16 cellular contexts compared by ENCODE assay signal in genomic region chr7:4794591-4795350, GRCh38. TPM values are rescaled to one million over a fixed set of nuclear protein-coding genes. Genes with fewer than 3 reads are reported as not detected.
DNase-seq lines count a peak whose midpoint lies in the region; ATAC-seq, FAIRE-seq and TF ChIP-seq lines count a peak whose summit lies in the region.
"Had no signal": no experiment of that assay in that cellular context is flagged by ENCODE, and none has a peak within 500 bp of the region (broad histone marks: within the 10 kb centered on the region; RNA-seq: fewer than 3 reads in every experiment).

No MANE protein-coding gene starts in this region.

- H3K27me3 ChIP-seq in CD4-positive, alpha-beta T cell (ENCODE audit: control insufficient read depth, insufficient read depth, low read length), result no peaks in the 10 kb centered on the region
- H3K27me3 ChIP-seq in astrocyte (ENCODE audit: insufficient read depth, low read length) (no peaks in the 10 kb centered on the region), mesendoderm (ENCODE audit: insufficient read depth, low read length, poor library complexity) (no peaks in the 10 kb centered on the region)
- H3K27me3 ChIP-seq: heart left ventricle, ovary had no signal

- H3K36me3 ChIP-seq in astrocyte (ENCODE audit: insufficient read depth, low read length) (no peaks in the 10 kb centered on the region), mesendoderm (ENCODE audit: control insufficient read depth, insufficient read depth, low read length) (no peaks in the 10 kb centered on the region)
- H3K36me3 ChIP-seq: ovary had no signal

- peak overlapping the region; percentile 30 for H3K4me3 Mint-ChIP-seq in CD4-positive, alpha-beta T cell
- no peak overlapping the region for H3K4me3 Mint-ChIP-seq in astrocyte (ENCODE audit: unreplicated experiment)
- H3K4me3 Mint-ChIP-seq: activated CD8-positive, alpha-beta memory T cell treated with anti-CD3 and anti-CD28 coated beads, Interleukin-2, amount 10 ng/mL, durations not matched to agents 7 days and 5 days had no signal

- H3K4me3 ChIP-seq in astrocyte (ENCODE audit: insufficient read depth, low read depth, low read length), result no peak overlapping the region
- H3K4me3 ChIP-seq in mesendoderm (ENCODE audit: low read length), result no peak overlapping the region
- H3K4me3 ChIP-seq: heart left ventricle, ovary had no signal

- no peaks in the 10 kb centered on the region for H3K4me1 Mint-ChIP-seq in CD4-positive, alpha-beta T cell (ENCODE audit: low read depth)
- H3K4me1 Mint-ChIP-seq in astrocyte (ENCODE audit: low read depth, unreplicated experiment), result peaks cover 12% of the 10 kb centered on the region

- FAIRE-seq in astrocyte (lab: Jason Lieb, UNC), result no peak
- FAIRE-seq: GM18507 had no signal

- no CpG with 5 or more reads among the region's 24 CpGs for WGBS in mesendoderm (ENCODE audit: extremely low coverage, insufficient coverage, low lambda C conversion rate)

- no peak overlapping the region for H3K4ac ChIP-seq in mesendoderm (ENCODE audit: low read depth, low read length)

- no peak overlapping the region for H2AFZ ChIP-seq in astrocyte (ENCODE audit: low read depth, low read length)

- no peak overlapping the region for H2BK120ac ChIP-seq in mesendoderm (ENCODE audit: low read depth, low read length)

- H3K79me2 ChIP-seq in astrocyte (ENCODE audit: insufficient read depth, low read length) (no peaks in the 10 kb centered on the region), mesendoderm (ENCODE audit: control insufficient read depth, insufficient read depth, low read length) (no peaks in the 10 kb centered on the region)

- peaks cover 17% of the 10 kb centered on the region for H3K36me3 Mint-ChIP-seq in CD4-positive, alpha-beta T cell (ENCODE audit: low read depth)
- peaks cover 17% of the 10 kb centered on the region for H3K36me3 Mint-ChIP-seq in astrocyte (ENCODE audit: low read depth, unreplicated experiment)

- CTCF ChIA-PET in CD4-positive, alpha-beta T cell (lab: Charles Lee), result no interaction called here

- no peak overlapping the region for H3K27ac Mint-ChIP-seq in CD4-positive, alpha-beta T cell
- H3K27ac Mint-ChIP-seq in astrocyte (ENCODE audit: unreplicated experiment), result peak overlapping the region; percentile 90
- H3K27ac Mint-ChIP-seq: activated CD8-positive, alpha-beta memory T cell treated with anti-CD3 and anti-CD28 coated beads, Interleukin-2, amount 10 ng/mL, durations not matched to agents 7 days and 5 days had no signal

- no peak overlapping the region for H3K27ac ChIP-seq in CD4-positive, alpha-beta T cell (ENCODE audit: low read depth, low read length)
- H3K27ac ChIP-seq in astrocyte (ENCODE audit: low read depth, low read length), result peak overlapping the region; percentile 50
- H3K27ac ChIP-seq in mesendoderm (ENCODE audit: low read depth, low read length), result no peak overlapping the region
- H3K27ac ChIP-seq: heart left ventricle, ovary had no signal

- H3K79me1 ChIP-seq in mesendoderm (ENCODE audit: low read length), result no peaks in the 10 kb centered on the region

- intact Hi-C loops in CD4-positive, alpha-beta T cell (cut with DNase I, micrococcal nuclease), result no loop called here

- H2AK5ac ChIP-seq in mesendoderm (ENCODE audit: low read length), result no peak overlapping the region

- H4K8ac ChIP-seq in mesendoderm (ENCODE audit: low read depth, low read length), result no peak overlapping the region

- peaks cover 8% of the 10 kb centered on the region for H4K20me1 ChIP-seq in astrocyte (ENCODE audit: insufficient read depth, low read length)

- H3K9ac ChIP-seq in astrocyte (ENCODE audit: low read length) (peak overlapping the region; percentile 21), mesendoderm (ENCODE audit: low read length) (no peak overlapping the region)

- no peak for TF ChIP-seq CTCF in CD4-positive, alpha-beta T cell (IDR thresholded peaks at IDR 0.05)
- TF ChIP-seq CTCF in astrocyte (IDR thresholded peaks at IDR 0.05; ENCODE audit: insufficient read depth, low read depth, low read length), result no peak

- H3K27me3 Mint-ChIP-seq in CD4-positive, alpha-beta T cell, result no peaks in the 10 kb centered on the region
- peaks cover 2% of the 10 kb centered on the region for H3K27me3 Mint-ChIP-seq in astrocyte (ENCODE audit: low read depth, unreplicated experiment)
- H3K27me3 Mint-ChIP-seq: activated CD8-positive, alpha-beta memory T cell treated with anti-CD3 and anti-CD28 coated beads, Interleukin-2, amount 10 ng/mL, durations not matched to agents 7 days and 5 days had no signal

- H3K9me3 Mint-ChIP-seq in CD4-positive, alpha-beta T cell, result no peaks in the 10 kb centered on the region
- H3K9me3 Mint-ChIP-seq in astrocyte (ENCODE audit: unreplicated experiment), result no peaks in the 10 kb centered on the region

- no peak overlapping the region for H3K18ac ChIP-seq in mesendoderm (ENCODE audit: low read length)

- H3K9me3 ChIP-seq in CD4-positive, alpha-beta T cell (ENCODE audit: control insufficient read depth, low read length), result no peaks in the 10 kb centered on the region
- no peaks in the 10 kb centered on the region for H3K9me3 ChIP-seq in astrocyte (ENCODE audit: insufficient read depth, low read depth, low read length)
- H3K9me3 ChIP-seq: heart left ventricle, ovary had no signal

- POLR2A ChIA-PET in CD4-positive, alpha-beta T cell (lab: Charles Lee), result interaction anchor here (0.7 to 4.4 kb wide), 2 partner anchors 20 to 290 kb away, joined by 3 to 63 read pairs; partner anchors contain the start of gene AP5Z1

- no peak for ATAC-seq in CD4-positive, alpha-beta T cell (ENCODE audit: poor library complexity)
- ATAC-seq in esophagus mucosa (no peak), HG02870 (IDR thresholded peaks at IDR 0.05; ENCODE audit: unreplicated experiment) (no peak)
- ATAC-seq: activated CD8-positive, alpha-beta memory T cell treated with anti-CD3 and anti-CD28 coated beads, Interleukin-2, amount 10 ng/mL, durations not matched to agents 7 days and 5 days; heart left ventricle had no signal

- no peak overlapping the region for H3K23ac ChIP-seq in mesendoderm (ENCODE audit: low read length)

- peaks cover 14% of the 10 kb centered on the region for H3K4me1 ChIP-seq in astrocyte (ENCODE audit: insufficient read depth, low read length)
- no peaks in the 10 kb centered on the region for H3K4me1 ChIP-seq in mesendoderm (ENCODE audit: control insufficient read depth, low read depth, low read length)

- H2BK5ac ChIP-seq in mesendoderm (ENCODE audit: low read length), result no peak overlapping the region

- peak overlapping the region; percentile 73 for H3K4me2 ChIP-seq in astrocyte (ENCODE audit: low read length)
- no peak overlapping the region for H3K4me2 ChIP-seq in mesendoderm (ENCODE audit: low read length)

- no peak overlapping the region for H4K5ac ChIP-seq in mesendoderm (ENCODE audit: low read length)

- H2BK15ac ChIP-seq in mesendoderm (replicated peaks; ENCODE audit: low read depth), result no peak overlapping the region

- no peak overlapping the region for H3K56ac ChIP-seq in mesendoderm (ENCODE audit: low read length)

- DNase-seq in CD4-positive, alpha-beta T cell, result no peak
- DNase-seq in M059J (ENCODE audit: low read depth) (peak; percentile 79), astrocyte (ENCODE audit: low read depth) (peak; percentile 83), mesendoderm (peak; percentile 83), activated T-cell treated with anti-CD3 and anti-CD28 coated beads for 4 hours (no peak)
- no peak for DNase-seq in NK-92 treated with Interleukin-12 subunit alpha and Interleukin-12 subunit beta, amount 100 ng/mL, for 24 hours (lab: John Stamatoyannopoulos, UW)
- DNase-seq: activated CD8-positive, alpha-beta memory T cell treated with anti-CD3 and anti-CD28 coated beads, Interleukin-2, amount 10 ng/mL, durations not matched to agents 7 days and 5 days; activated effector memory CD4-positive, alpha-beta T cell treated with anti-CD3 and anti-CD28 coated beads, Interleukin-2, amount 50 U/mL, for 16 hours; heart left ventricle; NCI-H1092 treated with DMSO at 0.1 percent for 48 hours; ovary; SIG-M5; stimulated activated CD4-positive, alpha-beta T cell treated with anti-CD3 and anti-CD28 coated beads, Interleukin-4, amount 100 ng/mL, for 1 hour had no signal

RNA-seq across cellular contexts. Expression of gene AP5Z1, which starts 19.3 kb away (rescaled TPM):
- total RNA-seq in CD4-positive, alpha-beta T cell, result 100 to 1,000 TPM in 1 of 2 experiments, 10 to 100 TPM in 1; 93.5 to 102 TPM
- 15.4 and 22.7 TPM in 2 replicates for total RNA-seq in M059J (2014; rRNA removed; shearing (Covaris generic))
- total RNA-seq in astrocyte (70.7 and 75.6 TPM in 2 replicates), esophagus mucosa (18.0 TPM)
- polyA plus RNA-seq in mesendoderm (2013, experiment 1 of 2), result 12.6 TPM
- 13.0 TPM for polyA plus RNA-seq in mesendoderm (2013, experiment 2 of 2)

Comparison
In these comparisons a context has a peak if more than half of its experiments do, and no peak if none do; other contexts are left out.
1. DNase-seq: peak in M059J (single experiment), astrocyte (single experiment) and mesendoderm (single experiment); none in CD4-positive, alpha-beta T cell (0 of 10), activated T-cell treated with anti-CD3 and anti-CD28 coated beads for 4 hours (single experiment) and NK-92 treated with Interleukin-12 subunit alpha and Interleukin-12 subunit beta, amount 100 ng/mL, for 24 hours (single experiment).